Comparison of ENCODE assay signal across 18 cellular contexts in genomic region chr10:58691528-58691927, GRCh38.
A peak's percentile ranks its signal among the peaks of the same experiment; 100 is the strongest.
DNase-seq lines count a peak whose midpoint lies in the region; ATAC-seq and TF ChIP-seq lines count a peak whose summit lies in the region.
"Had no signal": no experiment of that assay in that cellular context is flagged by ENCODE, and none has a peak within 500 bp of the region (broad histone marks: within the 10 kb centered on the region; RNA-seq: fewer than 3 reads in every experiment).

No MANE protein-coding gene starts in this region.

- H3K4me3 ChIP-seq in right atrium auricular region = no peak overlapping the region
- H3K4me3 ChIP-seq: BLaER1 had no signal

- no peak for TF ChIP-seq CTCF in right atrium auricular region (IDR thresholded peaks at IDR 0.05)
- no peak for TF ChIP-seq CTCF in activated CD8-positive, alpha-beta T cell treated with anti-CD3 and anti-CD28 coated beads for 36 hours (IDR thresholded peaks at IDR 0.05)

- H3K36me3 Mint-ChIP-seq in activated CD8-positive, alpha-beta T cell treated with anti-CD3 and anti-CD28 coated beads for 36 hours (ENCODE audit: low read depth) = no peaks in the 10 kb centered on the region

- H3K36me3 ChIP-seq in right atrium auricular region = no peaks in the 10 kb centered on the region
- H3K36me3 ChIP-seq: BLaER1 had no signal

- H3K9me3 Mint-ChIP-seq in activated CD8-positive, alpha-beta T cell treated with anti-CD3 and anti-CD28 coated beads for 36 hours = peaks cover 9% of the 10 kb centered on the region

- H3K27ac Mint-ChIP-seq in activated CD8-positive, alpha-beta T cell treated with anti-CD3 and anti-CD28 coated beads for 36 hours = no peak overlapping the region
- H3K27ac Mint-ChIP-seq: CD4-positive, alpha-beta T cell had no signal

- DNase-seq in Right ventricle myocardium superior (no peak), right atrium auricular region (ENCODE audit: low spot score) (no peak), left ventricle myocardium superior (peak; percentile 28), posterior vena cava (ENCODE audit: low spot score) (peak; percentile 83), NCI-H1694 (lab: John Stamatoyannopoulos, UW) (no peak)
- DNase-seq in activated CD8-positive, alpha-beta memory T cell treated with anti-CD3 and anti-CD28 coated beads, Interleukin-2, amount 50 U/mL, for 48 hours = no peak
- no peak for DNase-seq in activated CD8-positive, alpha-beta T cell treated with anti-CD3 and anti-CD28 coated beads for 36 hours
- DNase-seq: CD4-positive, alpha-beta T cell; KBM-7; MV-4-11; NCI-H1105 treated with DMSO at 0.1 percent for 48 hours; NCI-H146; NCI-H2029; NCI-H446; NCI-H524 treated with DMSO at 0.1 percent for 48 hours; NCI-H774 had no signal

- H3K9me3 ChIP-seq in right atrium auricular region = peaks cover 0 to 4% of the 10 kb centered on the region in 2 donors

- no peaks in the 10 kb centered on the region for H3K27me3 ChIP-seq in right atrium auricular region
- H3K27me3 ChIP-seq: BLaER1 had no signal

- no peaks in the 10 kb centered on the region for H3K27me3 Mint-ChIP-seq in activated CD8-positive, alpha-beta T cell treated with anti-CD3 and anti-CD28 coated beads for 36 hours
- H3K27me3 Mint-ChIP-seq: CD4-positive, alpha-beta T cell had no signal

- intact Hi-C loops in Right ventricle myocardium superior (cut with DNase I) (no loop called here), left ventricle myocardium superior (cut with micrococcal nuclease) (no loop called here), posterior vena cava (cut with DNase I) (no loop called here)
- intact Hi-C loops in activated CD8-positive, alpha-beta T cell treated with anti-CD3 and anti-CD28 coated beads for 36 hours (cut with micrococcal nuclease) = no loop called here

- POLR2A ChIA-PET in activated CD8-positive, alpha-beta T cell treated with anti-CD3 and anti-CD28 coated beads for 36 hours (lab: Charles Lee) = no interaction called here

- H3K4me1 ChIP-seq in right atrium auricular region = no peaks in the 10 kb centered on the region
- H3K4me1 ChIP-seq: BLaER1 had no signal

- H3K4me1 Mint-ChIP-seq in activated CD8-positive, alpha-beta T cell treated with anti-CD3 and anti-CD28 coated beads for 36 hours (ENCODE audit: low read depth) = no peaks in the 10 kb centered on the region

- no peak overlapping the region for H3K4me3 Mint-ChIP-seq in activated CD8-positive, alpha-beta T cell treated with anti-CD3 and anti-CD28 coated beads for 36 hours
- H3K4me3 Mint-ChIP-seq: CD4-positive, alpha-beta T cell had no signal

- no peak overlapping the region for H3K27ac ChIP-seq in right atrium auricular region
- H3K27ac ChIP-seq: BLaER1 had no signal

- CTCF ChIA-PET in activated CD8-positive, alpha-beta T cell treated with anti-CD3 and anti-CD28 coated beads for 36 hours (lab: Charles Lee) = no interaction called here

- ATAC-seq in Right ventricle myocardium superior (ENCODE audit: poor library complexity) (peak; percentile 46), left ventricle myocardium superior (peak; percentile 69)
- no peak for ATAC-seq in activated CD8-positive, alpha-beta T cell treated with anti-CD3 and anti-CD28 coated beads for 36 hours
- ATAC-seq: HCT116 had no signal

Comparison
In these comparisons a context has a peak if more than half of its experiments do, and no peak if none do; other contexts are left out.
1. DNase-seq: peak in left ventricle myocardium superior (single experiment) and posterior vena cava (single experiment); none in Right ventricle myocardium superior (single experiment), right atrium auricular region (single experiment), NCI-H1694 (single experiment), activated CD8-positive, alpha-beta memory T cell treated with anti-CD3 and anti-CD28 coated beads, Interleukin-2, amount 50 U/mL, for 48 hours (single experiment) and activated CD8-positive, alpha-beta T cell treated with anti-CD3 and anti-CD28 coated beads for 36 hours (single experiment).